23 cellular contexts compared by ENCODE assay signal in genomic region chr1:61073871-61074270, GRCh38. TPM values are rescaled to one million over a fixed set of nuclear protein-coding genes. Genes with fewer than 3 reads are reported as not detected.
DNase-seq lines count a peak whose midpoint lies in the region; ATAC-seq and TF ChIP-seq lines count a peak whose summit lies in the region.
"Had no signal": no experiment of that assay in that cellular context is flagged by ENCODE, and none has a peak within 500 bp of the region (broad histone marks: within the 10 kb centered on the region; RNA-seq: fewer than 3 reads in every experiment).

No MANE protein-coding gene starts in this region.

- H4K8ac ChIP-seq in trophoblast cell (ENCODE audit: low read depth, low read length): no peak overlapping the region

- H3K9me3 ChIP-seq in mammary epithelial cell (replicated peaks; ENCODE audit: insufficient read depth, low read length): no peaks in the 10 kb centered on the region
- no peaks in the 10 kb centered on the region for H3K9me3 ChIP-seq in breast epithelium
- H3K9me3 ChIP-seq in trophoblast cell (ENCODE audit: insufficient read depth, low read depth, low read length): no peaks in the 10 kb centered on the region
- H3K9me3 ChIP-seq: BE2C, BLaER1 had no signal

- no peak overlapping the region for H3K14ac ChIP-seq in trophoblast cell (ENCODE audit: low read length)

- TF ChIP-seq POLR2A in breast epithelium (IDR thresholded peaks at IDR 0.05): no peak

- WGBS in mammary epithelial cell (ENCODE audit: low coverage, missing lambda C conversion rate): 89% methylated on average over 5 of the region's 5 CpGs
- WGBS in trophoblast cell (ENCODE audit: extremely low coverage, insufficient coverage, insufficient read length): no CpG with 5 or more reads among the region's 5 CpGs

- H3K36me3 ChIP-seq in mammary epithelial cell (ENCODE audit: insufficient read depth, low read length) (no peaks in the 10 kb centered on the region), breast epithelium (no peaks in the 10 kb centered on the region), trophoblast cell (ENCODE audit: control insufficient read depth in 1 of 2, insufficient read depth in 2 of 2, low read length in 2 of 2) (no peaks in the 10 kb centered on the region)
- H3K36me3 ChIP-seq: BE2C, BLaER1 had no signal

- peaks cover 7% of the 10 kb centered on the region for H3K4me1 ChIP-seq in mammary epithelial cell (ENCODE audit: insufficient read depth, low read length)
- peaks cover 4 to 5% of the 10 kb centered on the region in 2 donors for H3K4me1 ChIP-seq in breast epithelium
- no peaks in the 10 kb centered on the region for H3K4me1 ChIP-seq in trophoblast cell (ENCODE audit: control insufficient read depth in 1 of 2, insufficient read depth in 2 of 2, low read length in 2 of 2)

- CTCF ChIA-PET in mammary epithelial cell (lab: Charles Lee; ENCODE audit: low non-redundant PET): interaction anchor here (0.6 kb wide), 1 partner anchor 399 kb away, joined by 3 read pairs; no protein-coding TSS in a partner anchor

- no peaks in the 10 kb centered on the region for H3K79me2 ChIP-seq in mammary epithelial cell (ENCODE audit: insufficient read depth, low read length)
- H3K79me2 ChIP-seq in trophoblast cell (ENCODE audit: control insufficient read depth, insufficient read depth, low read length, poor library complexity): no peaks in the 10 kb centered on the region

- no peak overlapping the region for H2BK5ac ChIP-seq in trophoblast cell (ENCODE audit: low read depth, low read length, poor library complexity)

- H3K23ac ChIP-seq in trophoblast cell (ENCODE audit: low read length): no peak overlapping the region

- H4K12ac ChIP-seq in trophoblast cell (ENCODE audit: low read depth, low read length): no peak overlapping the region

- no peak overlapping the region for H4K91ac ChIP-seq in trophoblast cell (ENCODE audit: low read depth, low read length)

- no peak overlapping the region for H2AK5ac ChIP-seq in trophoblast cell (ENCODE audit: low read length)

- intact Hi-C loops in mammary epithelial cell (cut with micrococcal nuclease): no loop called here
- intact Hi-C loops in breast epithelium (cut with DNase I; ENCODE audit: low total_unique reads): no loop called here

- H3K9ac ChIP-seq in mammary epithelial cell (ENCODE audit: insufficient read depth, low read length) (no peak overlapping the region), trophoblast cell (ENCODE audit: low read length) (no peak overlapping the region)
- H3K9ac ChIP-seq: BLaER1 had no signal

- H4K20me1 ChIP-seq in mammary epithelial cell (ENCODE audit: insufficient read depth, low read length): no peaks in the 10 kb centered on the region

- H3K4ac ChIP-seq in trophoblast cell (ENCODE audit: low read depth, low read length): no peak overlapping the region

- H3K27ac ChIP-seq in mammary epithelial cell (ENCODE audit: insufficient read depth, low read depth, low read length): no peak overlapping the region
- no peak overlapping the region for H3K27ac ChIP-seq in breast epithelium
- H3K27ac ChIP-seq in epithelial cell of prostate: peak overlapping the region; percentile 57
- H3K27ac ChIP-seq in trophoblast cell (ENCODE audit: low read depth, low read length): no peak overlapping the region
- H3K27ac ChIP-seq: BLaER1 had no signal

- H3K18ac ChIP-seq in trophoblast cell (ENCODE audit: low read length): no peak overlapping the region

- no peak overlapping the region for H2BK12ac ChIP-seq in trophoblast cell (ENCODE audit: low read length)

- H3K4me2 ChIP-seq in mammary epithelial cell (ENCODE audit: insufficient read depth, low read depth, low read length) (no peak overlapping the region), trophoblast cell (ENCODE audit: low read length) (no peak overlapping the region)
- H3K4me2 ChIP-seq: BLaER1 had no signal

- TF ChIP-seq CTCF in mammary epithelial cell (conservative IDR thresholded peaks at IDR 0.05 in 1 of 2, IDR thresholded peaks at IDR 0.05 in 1 of 2; ENCODE audit: extremely low read depth in 1 of 2, insufficient read depth in 1 of 2, low read depth in 1 of 2, low read length in 2 of 2) (no peak), breast epithelium (IDR thresholded peaks at IDR 0.05) (no peak)

- in situ Hi-C loops in mammary epithelial cell (cut with MboI; ENCODE audit: low sequenced_read_pairs in 2 of 2): loop anchor here in 1 of 2 donors (25.0 kb wide), 1 partner anchor 363 kb away; no protein-coding TSS in a partner anchor

- DNase-seq in mammary epithelial cell (peak; percentile 58), breast epithelium (ENCODE audit: low spot score in 2 of 2) (no peak), epithelial cell of prostate (ENCODE audit: low read depth, low spot score) (no peak), trophoblast cell (peak; percentile 66 to 79)
- DNase-seq: 8988T; ACHN; BE2C; C1 segment of cervical spinal cord; CD4-positive, alpha-beta memory T cell; CD4-positive, CD25-positive, alpha-beta regulatory T cell; CD8-positive, alpha-beta memory T cell; COR-L47; DMS 273 treated with DMSO at 0.1 percent for 48 hours; DMS153; DMS53; DMS79; DND-41; EL; GDM1 had no signal

- dilution Hi-C loops in mammary epithelial cell (cut with HindIII; ENCODE audit: low sequenced_read_pairs): no loop called here

- H3K4me3 ChIP-seq in mammary epithelial cell (replicated peaks in 1 of 3; ENCODE audit: insufficient read depth in 1 of 3, low read depth in 2 of 3, low read length in 3 of 3) (no peak overlapping the region), breast epithelium (no peak overlapping the region), trophoblast cell (ENCODE audit: low read depth, low read length) (no peak overlapping the region)
- H3K4me3 ChIP-seq: BLaER1, GM12878 had no signal

- ATAC-seq in HG03097 (IDR thresholded peaks at IDR 0.05; ENCODE audit: low FRiP score, unreplicated experiment): no peak
- no peak for ATAC-seq in GM21737 (IDR thresholded peaks at IDR 0.05; ENCODE audit: unreplicated experiment)
- ATAC-seq: GM12878 had no signal

- H2BK120ac ChIP-seq in trophoblast cell (ENCODE audit: insufficient read depth, low read length, poor library complexity): no peak overlapping the region

- no TSS peak for BruUV-seq in mammary epithelial cell (replicated peaks; lab: Mats Ljungman, UMichigan)

- no peaks in the 10 kb centered on the region for H3K79me1 ChIP-seq in trophoblast cell (ENCODE audit: low read length)

- H2AFZ ChIP-seq in mammary epithelial cell (ENCODE audit: low read depth, low read length) (no peak overlapping the region), trophoblast cell (ENCODE audit: insufficient read depth, low read length, poor library complexity) (no peak overlapping the region)

- no peaks in the 10 kb centered on the region for H3K27me3 ChIP-seq in mammary epithelial cell (ENCODE audit: insufficient read depth, low read length)
- H3K27me3 ChIP-seq in breast epithelium: no peaks in the 10 kb centered on the region
- H3K27me3 ChIP-seq in trophoblast cell (ENCODE audit: insufficient read depth, low read length): no peaks in the 10 kb centered on the region
- H3K27me3 ChIP-seq: BE2C had no signal

RNA-seq across cellular contexts. Expression of gene NFIA, which starts 8.5 kb away (rescaled TPM):
- total RNA-seq in mammary epithelial cell (10 to 100 TPM in 1 of 2 donors, 1 to 10 TPM in 1; 8.7 to 33.2 TPM), breast epithelium (10 to 100 TPM; 54.9 to 87.5 (median 79.6) TPM)
- polyA plus RNA-seq in mammary epithelial cell: 27.8 TPM
- polyA minus RNA-seq in mammary epithelial cell: 49.5 TPM
- polyA plus RNA-seq in trophoblast cell (2013): 0.12 and 0.23 TPM in 2 replicates

Comparison
In these comparisons a context has a peak if more than half of its experiments do, and no peak if none do; other contexts are left out.
1. DNase-seq: peak in mammary epithelial cell (single experiment) and trophoblast cell (2 of 2); none in breast epithelium (0 of 2) and epithelial cell of prostate (single experiment).